23 cellular contexts compared by ENCODE assay signal in the genomic region with DNA sequence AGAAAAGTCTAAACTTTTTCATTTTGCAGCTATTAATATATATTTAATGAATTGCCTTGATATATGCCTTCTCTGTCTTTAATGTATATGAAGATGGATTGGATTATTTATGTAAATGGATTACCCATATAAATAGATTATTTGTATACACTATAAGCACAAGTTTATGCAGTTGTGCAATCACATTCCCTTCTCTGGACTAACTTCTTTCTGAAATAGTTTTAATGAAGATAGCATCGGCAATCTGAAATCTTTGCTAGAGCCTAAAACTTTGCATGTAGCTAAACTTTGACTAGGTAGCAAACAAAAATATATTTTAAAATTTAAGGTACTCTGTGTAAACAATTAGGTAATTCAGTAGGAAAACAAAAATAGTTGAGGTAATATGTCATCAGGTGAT.
"Had no signal": no experiment of that assay in that cellular context is flagged by ENCODE, and none has a peak within 500 bp of the region (broad histone marks: within the 10 kb centered on the region; RNA-seq: fewer than 3 reads in every experiment).

No MANE protein-coding gene starts in this region.

- H3K4me3 ChIP-seq: ovary, psoas muscle, right lobe of liver, sigmoid colon, stomach, thoracic aorta, thyroid gland, tibial nerve, upper lobe of left lung, vagina had no signal

- H3K36me3 ChIP-seq: ovary, right lobe of liver, sigmoid colon, stomach, thoracic aorta, thyroid gland, tibial nerve, upper lobe of left lung, vagina had no signal

- DNase-seq: nephron progenitor cell; ovary; posterior cingulate gyrus; psoas muscle; right cardiac atrium; right lobe of liver; sigmoid colon; small intestine; stimulated activated CD4-positive, alpha-beta T cell treated with anti-CD3 and anti-CD28 coated beads, Interleukin-15, amount 100 ng/mL, for 24 hours; stimulated activated CD4-positive, alpha-beta T cell treated with anti-CD3 and anti-CD28 coated beads, Interleukin-2, amount 100 ng/mL, for 24 hours; stimulated activated CD4-positive, alpha-beta T cell treated with anti-CD3 and anti-CD28 coated beads, Interleukin-2, amount 100 ng/mL, for 48 hours; stimulated activated CD4-positive, alpha-beta T cell treated with anti-CD3 and anti-CD28 coated beads, Interleukin-4, amount 100 ng/mL, for 24 hours; stimulated activated naive B cell treated with anti-CD40 and anti-IgM and Interleukin-4, amounts not matched to agents 10 μg/mL and 1 μg/mL and 100 μg/mL, for 72 hours; stimulated activated naive CD4-positive, alpha-beta T cell treated with Interleukin-2 at 50 U/mL for 16 hours; stomach; thyroid gland; upper lobe of left lung had no signal

- H2AFZ ChIP-seq: parathyroid adenoma had no signal

- H3K9ac ChIP-seq: parathyroid adenoma had no signal

- ATAC-seq: natural killer cell treated with Interleukin-12 subunit alpha and Interleukin-12 subunit beta and Interleukin-15 and Interleukin-18, amount 100 ng/mL, for 72 hours; psoas muscle; right cardiac atrium; right lobe of liver; stimulated activated effector memory CD8-positive, alpha-beta T cell treated with anti-CD3 and anti-CD28 coated beads, Interleukin-12 subunit alpha, Interleukin-12 subunit beta, amount 100 ng/mL, for 72 hours; stimulated activated naive B cell treated with anti-CD40 and anti-IgM and Interleukin-4, amounts not matched to agents 10 μg/mL and 1 μg/mL and 100 μg/mL, for 72 hours had no signal

- H3K27ac ChIP-seq: ovary, parathyroid adenoma, psoas muscle, right lobe of liver, stomach, thoracic aorta, tibial nerve, upper lobe of left lung, vagina had no signal

- H3K79me2 ChIP-seq: parathyroid adenoma had no signal

- FAIRE-seq: small intestine had no signal

- H3K9me3 ChIP-seq: ovary, psoas muscle, right lobe of liver, sigmoid colon, stomach, thoracic aorta, thyroid gland, tibial nerve, upper lobe of left lung, vagina had no signal

- H3K4me1 ChIP-seq: parathyroid adenoma, psoas muscle, right lobe of liver, tibial nerve, upper lobe of left lung, vagina had no signal

- H3K27me3 ChIP-seq: ovary, right lobe of liver, sigmoid colon, stomach, thyroid gland, tibial nerve, upper lobe of left lung, vagina had no signal
